1 cellular context compared by ENCODE assay signal in genomic region chr17:4838306-4838785, GRCh38.
TF ChIP-seq lines count a peak whose summit lies in the region.

No MANE protein-coding gene starts in this region.

TF ChIP-seq in K562, 482 proteins besides CTCF, POLR2A, EP300 and RAD21 (continued from another document):
- TF ChIP-seq TAF9B (IDR thresholded peaks at IDR 0.05; ENCODE audit: partially characterized antibody), result peak; percentile 32
- TF ChIP-seq HNRNPUL1 (IDR thresholded peaks at IDR 0.05; ENCODE audit: low read length), result no peak
- peak; percentile 49; the same call in 1 of the 2 replicates for TF ChIP-seq NFIC (IDR thresholded peaks at IDR 0.05)
